ENCODE assay signal across 19 cellular contexts in the genomic region with DNA sequence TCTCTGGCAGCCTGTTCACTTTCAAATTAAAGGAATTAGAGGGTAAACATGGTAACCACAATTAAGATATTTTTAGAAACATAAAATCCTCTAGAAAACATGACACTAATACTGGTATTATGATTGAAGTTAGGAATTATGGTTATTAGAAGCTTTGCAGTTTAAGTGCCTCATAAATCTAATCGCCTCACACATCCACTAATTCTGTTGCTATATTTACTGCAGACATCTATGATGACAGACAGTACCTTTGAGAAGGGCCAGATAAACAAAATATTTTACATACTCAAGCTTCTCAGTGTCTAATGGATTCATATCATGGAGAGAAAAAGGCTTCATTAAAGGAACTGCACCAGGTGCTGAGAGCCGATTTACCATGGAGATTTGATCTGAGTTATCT.
"Had no signal": no experiment of that assay in that cellular context is flagged by ENCODE, and none has a peak within 500 bp of the region (broad histone marks: within the 10 kb centered on the region; RNA-seq: fewer than 3 reads in every experiment).

No MANE protein-coding gene starts in this region.

- H3K27ac ChIP-seq: breast epithelium, WERI-Rb-1 had no signal

- DNase-seq: activated CD4-positive, alpha-beta T cell treated with anti-CD3 and anti-CD28 coated beads for 4 hours; activated CD8-positive, alpha-beta memory T cell treated with anti-CD3 and anti-CD28 coated beads, Interleukin-2, amount 50 U/mL, for 4 hours; activated CD8-positive, alpha-beta T cell treated with anti-CD3 and anti-CD28 coated beads for 36 hours; activated effector memory CD4-positive, alpha-beta T cell treated with Interleukin-2 at 50 U/mL for 16 hours; activated naive CD4-positive, alpha-beta T cell; activated T-cell treated with anti-CD3 and anti-CD28 coated beads, Interleukin-2, amount 50 U/mL, for 1 hour; aorta; caudate nucleus; KG1; NCI-H1048; NCI-H1694; NCI-H2029; NCI-H446 treated with DMSO at 0.1 percent for 48 hours; NCI-H524 treated with DMSO at 0.1 percent for 48 hours; SIG-M5; T-helper 1 cell; WERI-Rb-1 had no signal

- ATAC-seq: activated CD4-positive, CD25-positive, alpha-beta regulatory T cell treated with anti-CD3 and anti-CD28 coated beads, Interleukin-2, amount 50 U/mL, for 24 hours; activated CD8-positive, alpha-beta T cell treated with anti-CD3 and anti-CD28 coated beads for 36 hours had no signal
